Comparison of ENCODE assay signal across 22 cellular contexts in genomic region chr3:96169111-96169510, GRCh38.
"Had no signal": no experiment of that assay in that cellular context is flagged by ENCODE, and none has a peak within 500 bp of the region (broad histone marks: within the 10 kb centered on the region; RNA-seq: fewer than 3 reads in every experiment).

No MANE protein-coding gene starts in this region.

- H3K27me3 ChIP-seq: dorsolateral prefrontal cortex, esophagus squamous epithelium, gastrocnemius medialis, heart left ventricle, hepatocyte, left lung had no signal

- H3K27me3 Mint-ChIP-seq: naive B cell had no signal

- H3K4me3 Mint-ChIP-seq: mesothelial cell of epicardium, naive B cell had no signal

- H3K27ac Mint-ChIP-seq: mesothelial cell of epicardium, naive B cell had no signal

- H2AFZ ChIP-seq: hepatocyte had no signal

- H3K27ac ChIP-seq: coronary artery, dorsolateral prefrontal cortex, epithelial cell of prostate, esophagus squamous epithelium, gastrocnemius medialis, heart left ventricle, hepatocyte, left lung, lower lobe of right lung had no signal

- H3K4me1 Mint-ChIP-seq: mesothelial cell of epicardium, naive B cell had no signal

- H3K36me3 ChIP-seq: esophagus squamous epithelium, gastrocnemius medialis, heart left ventricle, left lung, lower lobe of right lung had no signal

- H3K4me3 ChIP-seq: coronary artery, dorsolateral prefrontal cortex, esophagus squamous epithelium, gastrocnemius medialis, heart left ventricle, hepatocyte, left lung, lower lobe of right lung, mucosa of descending colon had no signal

- H3K4me1 ChIP-seq: esophagus squamous epithelium, gastrocnemius medialis, heart left ventricle, left lung, lower lobe of right lung had no signal

- H3K79me2 ChIP-seq: hepatocyte had no signal

- H3K4me2 ChIP-seq: hepatocyte had no signal

- ATAC-seq: esophagus mucosa, gastrocnemius medialis, heart left ventricle, left cardiac atrium, left lung, left ventricle myocardium superior, lower lobe of right lung, mucosa of descending colon had no signal

- H3K9me3 ChIP-seq: esophagus squamous epithelium, gastrocnemius medialis had no signal

- H3K36me3 Mint-ChIP-seq: mesothelial cell of epicardium, naive B cell had no signal

- DNase-seq: dermis blood vessel endothelial cell; dorsolateral prefrontal cortex; effector CD4-positive, alpha-beta T cell; effector memory CD4-positive, alpha-beta T cell; erythroblast; esophagus squamous epithelium; foreskin fibroblast; foreskin melanocyte; gastrocnemius medialis; heart left ventricle; left cardiac atrium; left ventricle myocardium superior; lower lobe of right lung; mesenchymal stem cell; mucosa of descending colon; naive B cell had no signal
